Comparison of ENCODE assay signal across 8 cellular contexts in the genomic region with DNA sequence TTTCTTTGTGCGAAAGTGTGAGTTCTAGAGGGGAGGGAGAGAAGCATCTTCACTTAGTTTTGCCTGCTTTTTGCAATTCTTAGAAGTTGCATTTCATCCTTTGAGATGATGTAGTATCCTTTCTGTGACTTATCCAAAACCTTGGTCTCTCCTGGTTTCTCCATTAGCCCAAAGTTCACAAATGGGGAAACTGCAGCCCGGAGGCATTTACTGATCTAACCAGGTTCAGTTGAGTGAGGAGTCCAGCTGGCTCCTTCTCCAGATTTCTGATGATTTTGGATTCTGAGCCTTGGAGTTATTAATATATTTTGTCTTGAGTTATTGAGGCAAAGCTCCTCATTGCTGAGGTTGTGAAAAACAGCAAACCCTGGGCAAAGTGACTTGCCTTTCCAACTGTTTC. TPM values are rescaled to one million over a fixed set of nuclear protein-coding genes. Genes with fewer than 3 reads are reported as not detected.
DNase-seq lines count a peak whose midpoint lies in the region; ATAC-seq and TF ChIP-seq lines count a peak whose summit lies in the region.
"Had no signal": no experiment of that assay in that cellular context is flagged by ENCODE, and none has a peak within 500 bp of the region (broad histone marks: within the 10 kb centered on the region; RNA-seq: fewer than 3 reads in every experiment).

No MANE protein-coding gene starts in this region.

- H3K27ac ChIP-seq in OCI-LY1 (ENCODE audit: low read depth, low read length, poor library complexity, severe bottlenecking) (peak overlapping the region; percentile 66), gastrocnemius medialis (peak overlapping the region; percentile 89 to 97 (median 96))

- H3K79me2 ChIP-seq in OCI-LY1 (ENCODE audit: insufficient read depth, low read length), result peaks cover 61% of the 10 kb centered on the region

- H3K4me3 ChIP-seq in OCI-LY1 (ENCODE audit: low read depth, low read length, poor library complexity, severe bottlenecking), result peak overlapping the region; percentile 98
- H3K4me3 ChIP-seq in gastrocnemius medialis, result peak overlapping the region; percentile 73 to 99 (median 92)
- H3K4me3 ChIP-seq: lung had no signal

- TF ChIP-seq POLR2A in gastrocnemius medialis (IDR thresholded peaks at IDR 0.05), result no peak

- peak overlapping the region; percentile 87 for H3K4me2 ChIP-seq in OCI-LY1 (ENCODE audit: low read length)

- H3K4me1 Mint-ChIP-seq in effector memory CD8-positive, alpha-beta T cell (ENCODE audit: low read depth in 2 of 2), result peaks cover 26% of the 10 kb centered on the region in 2 donors

- no peak overlapping the region for H2AFZ ChIP-seq in OCI-LY1 (ENCODE audit: low read length)

- peak overlapping the region; percentile 95 for H3K9ac ChIP-seq in OCI-LY1 (ENCODE audit: low read length)

- in situ Hi-C loops in gastrocnemius medialis (cut with MboI; ENCODE audit: low sequenced_read_pairs in 4 of 4), result loop anchor here in 1 of 4 donors (10.0 kb wide), 1 partner anchor 54 kb away; no protein-coding TSS in a partner anchor

- H3F3A ChIP-seq in OCI-LY1 (ENCODE audit: insufficient read depth, low read length), result 0 out of 2 replicates have a peak, but pooled peaks cover 7% of the 10 kb centered on the region

- no peaks in the 10 kb centered on the region for H3K9me3 Mint-ChIP-seq in effector memory CD8-positive, alpha-beta T cell

- no peaks in the 10 kb centered on the region for H3K9me2 ChIP-seq in OCI-LY1 (ENCODE audit: low read depth, low read length)

- H3K4me1 ChIP-seq in OCI-LY1 (ENCODE audit: insufficient read depth, low read length, severe bottlenecking) (peaks cover 73% of the 10 kb centered on the region), gastrocnemius medialis (peaks cover 53 to 54% of the 10 kb centered on the region in 2 donors)

- no peaks in the 10 kb centered on the region for H3K27me3 Mint-ChIP-seq in effector memory CD8-positive, alpha-beta T cell

- TF ChIP-seq CTCF in OCI-LY1 (IDR thresholded peaks at IDR 0.05; ENCODE audit: low read length) (no peak), gastrocnemius medialis (IDR thresholded peaks at IDR 0.05 in 4 of 5, conservative IDR thresholded peaks at IDR 0.05 in 1 of 5) (no peak)

- H3K27me3 ChIP-seq in OCI-LY1 (ENCODE audit: insufficient read depth, low read length) (no peaks in the 10 kb centered on the region), gastrocnemius medialis (no peaks in the 10 kb centered on the region)

- DNase-seq in GM03348 (ENCODE audit: low spot score) (peak; percentile 10), gastrocnemius medialis (no peak), GM19240 (ENCODE audit: insufficient read length, low spot score) (no peak), UCSD-AML1 (lab: John Stamatoyannopoulos, UW; ENCODE audit: unreplicated experiment) (no peak)
- DNase-seq in effector memory CD8-positive, alpha-beta T cell, result no peak

- peak overlapping the region in 1 of 2 donors; percentile 71 for H3K27ac Mint-ChIP-seq in effector memory CD8-positive, alpha-beta T cell

- no peaks in the 10 kb centered on the region for H3K9me3 ChIP-seq in OCI-LY1 (ENCODE audit: low read length)
- no peaks in the 10 kb centered on the region for H3K9me3 ChIP-seq in gastrocnemius medialis

- H3K4me3 Mint-ChIP-seq in effector memory CD8-positive, alpha-beta T cell, result peak overlapping the region; percentile 89 to 92

- intact Hi-C loops in gastrocnemius medialis (cut with DNase I; ENCODE audit: low total_unique reads), result no loop called here

- H3K36me3 Mint-ChIP-seq in effector memory CD8-positive, alpha-beta T cell (ENCODE audit: insufficient read depth), result peaks cover 6% of the 10 kb centered on the region

- ATAC-seq in effector memory CD8-positive, alpha-beta T cell (replicated peaks), result no peak
- ATAC-seq in gastrocnemius medialis (no peak), GM21423 (IDR thresholded peaks at IDR 0.05; ENCODE audit: unreplicated experiment) (no peak)

- no peaks in the 10 kb centered on the region for H4K20me1 ChIP-seq in OCI-LY1 (ENCODE audit: insufficient read depth, low read length)

- H3K36me3 ChIP-seq in OCI-LY1 (ENCODE audit: insufficient read depth, low read length) (peaks cover 37% of the 10 kb centered on the region), gastrocnemius medialis (no peaks in the 10 kb centered on the region)

RNA-seq across cellular contexts. Expression of a gene that starts 1.6 kb away (rescaled TPM):
- total RNA-seq in gastrocnemius medialis, result 10 to 100 TPM in 3 of 4 donors, 1 to 10 TPM in 1; 5.4 to 54.1 (median 14.1) TPM
